Comparison of ENCODE assay signal across 10 cellular contexts in the genomic region with DNA sequence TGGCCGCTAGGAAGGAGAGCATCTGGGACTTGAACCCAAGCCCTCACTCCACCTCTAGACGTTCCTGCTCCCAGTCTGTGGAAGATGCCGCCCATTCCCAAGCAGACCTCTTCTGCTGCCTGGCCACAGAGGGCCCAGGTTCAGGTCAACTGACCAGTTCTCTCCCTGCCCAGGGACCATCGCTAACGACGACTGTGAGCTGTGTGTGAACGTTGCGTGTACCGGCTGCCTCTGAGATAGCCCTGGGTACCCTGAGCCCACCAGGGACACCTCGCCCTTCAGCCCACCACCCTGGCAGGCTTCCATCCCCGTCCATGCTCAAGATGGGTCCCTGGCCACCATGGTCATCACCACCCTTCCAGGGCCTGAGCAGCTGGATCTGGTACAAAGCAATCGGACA. TPM values are rescaled to one million over a fixed set of nuclear protein-coding genes. Genes with fewer than 3 reads are reported as not detected.
"Had no signal": no experiment of that assay in that cellular context is flagged by ENCODE, and none has a peak within 500 bp of the region (broad histone marks: within the 10 kb centered on the region; RNA-seq: fewer than 3 reads in every experiment).

No MANE protein-coding gene starts in this region.

- H3K4me3 ChIP-seq: HAP-1 had no signal

- H3K9me3 Mint-ChIP-seq: IgD-negative memory B cell had no signal

- H3K27ac ChIP-seq: HL-60 had no signal

- FAIRE-seq: HepG2 had no signal

- H3K36me3 ChIP-seq: HAP-1 had no signal

- H3K9me3 ChIP-seq: HAP-1 had no signal

- H3K4me1 ChIP-seq: HAP-1 had no signal

- ATAC-seq: HCT116, HepG2 had no signal

- H3K27ac Mint-ChIP-seq: HFFc6, IgD-negative memory B cell had no signal

- H3K36me3 Mint-ChIP-seq: IgD-negative memory B cell had no signal

- DNase-seq: GOT3, H7, HFFc6 had no signal

- H3K4me3 Mint-ChIP-seq: HFFc6, IgD-negative memory B cell had no signal

RNA-seq across cellular contexts. Expression of a gene that starts 2.2 kb away (rescaled TPM):
- total RNA-seq: H4, H7, HepG2, HFFc6, HT1080 had no signal
- polyA plus RNA-seq: HepG2, IgD-negative memory B cell had no signal

RNA-seq across cellular contexts. Expression of a gene that starts 9.2 kb away (rescaled TPM):
- total RNA-seq: H4, H7, HepG2, HFFc6 had no signal
- polyA plus RNA-seq: HepG2, IgD-negative memory B cell had no signal
